ENCODE assay signal across 23 cellular contexts in the genomic region with DNA sequence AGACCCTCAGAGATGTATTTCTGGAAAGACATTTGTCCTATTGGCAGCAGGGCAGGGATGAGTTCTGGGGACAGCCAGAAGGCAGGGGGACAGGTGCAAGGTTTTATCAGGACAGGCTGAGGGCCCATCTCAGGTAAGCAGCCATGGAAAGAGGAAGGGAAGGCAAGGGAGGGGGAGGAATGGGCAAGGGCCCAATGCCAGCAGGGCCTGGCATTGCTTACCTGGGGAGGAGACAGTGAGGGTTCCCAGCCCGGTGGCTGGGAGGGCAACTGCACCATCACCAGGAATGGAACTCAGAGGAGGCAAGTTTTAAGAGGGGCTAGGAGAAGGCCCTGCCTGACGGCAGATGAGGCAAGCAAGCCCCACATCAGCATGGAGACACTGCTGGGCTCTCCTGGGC. TPM values are rescaled to one million over a fixed set of nuclear protein-coding genes. Genes with fewer than 3 reads are reported as not detected.
DNase-seq lines count a peak whose midpoint lies in the region; ATAC-seq and TF ChIP-seq lines count a peak whose summit lies in the region.
"Had no signal": no experiment of that assay in that cellular context is flagged by ENCODE, and none has a peak within 500 bp of the region (broad histone marks: within the 10 kb centered on the region; RNA-seq: fewer than 3 reads in every experiment).

No MANE protein-coding gene starts in this region.

- H3K9me3 ChIP-seq in endodermal cell (ENCODE audit: control insufficient read depth, low read length) (no peaks in the 10 kb centered on the region), tibial artery (no peaks in the 10 kb centered on the region)
- H3K9me3 ChIP-seq: BE2C, HAP-1 had no signal

- no peaks in the 10 kb centered on the region for H3K36me3 ChIP-seq in endodermal cell (ENCODE audit: control insufficient read depth, insufficient read depth, low read length)
- H3K36me3 ChIP-seq in tibial artery, result peaks cover 7 to 49% (median 20%) of the 10 kb centered on the region in 3 donors
- H3K36me3 ChIP-seq: BE2C, HAP-1 had no signal

- TF ChIP-seq CTCF in activated CD8-positive, alpha-beta T cell treated with anti-CD3 and anti-CD28 coated beads for 36 hours (IDR thresholded peaks at IDR 0.05), result no peak
- peak; percentile 36 for TF ChIP-seq CTCF in endodermal cell (conservative IDR thresholded peaks at IDR 0.05)
- TF ChIP-seq CTCF in neural crest cell (conservative IDR thresholded peaks at IDR 0.05), result no peak
- no peak for TF ChIP-seq CTCF in tibial artery (IDR thresholded peaks at IDR 0.05)

- no peak overlapping the region for H3K4me3 Mint-ChIP-seq in activated CD8-positive, alpha-beta T cell treated with anti-CD3 and anti-CD28 coated beads, Interleukin-2, amount 10 ng/mL, durations not matched to agents 7 days and 5 days
- H3K4me3 Mint-ChIP-seq in activated CD8-positive, alpha-beta T cell treated with anti-CD3 and anti-CD28 coated beads for 36 hours, result no peak overlapping the region
- H3K4me3 Mint-ChIP-seq in endodermal cell (no peak overlapping the region), neural crest cell (peak overlapping the region; percentile 58)
- H3K4me3 Mint-ChIP-seq: GM23338, HFFc6 had no signal

- H3K4me1 ChIP-seq in endodermal cell (ENCODE audit: control insufficient read depth, insufficient read depth, low read length) (peaks cover 5% of the 10 kb centered on the region), tibial artery (peaks cover 0 to 19% (median 15%) of the 10 kb centered on the region in 4 donors)
- H3K4me1 ChIP-seq: BE2C, HAP-1 had no signal

- H3K36me3 Mint-ChIP-seq in activated CD8-positive, alpha-beta T cell treated with anti-CD3 and anti-CD28 coated beads, Interleukin-2, amount 10 ng/mL, durations not matched to agents 7 days and 5 days (ENCODE audit: low read depth), result no peaks in the 10 kb centered on the region
- H3K36me3 Mint-ChIP-seq in activated CD8-positive, alpha-beta T cell treated with anti-CD3 and anti-CD28 coated beads for 36 hours (ENCODE audit: low read depth), result no peaks in the 10 kb centered on the region
- H3K36me3 Mint-ChIP-seq in endodermal cell (ENCODE audit: low read depth), result no peaks in the 10 kb centered on the region
- peaks cover 9% of the 10 kb centered on the region for H3K36me3 Mint-ChIP-seq in neural crest cell (ENCODE audit: low read depth)

- POLR2A ChIA-PET in activated CD8-positive, alpha-beta T cell treated with anti-CD3 and anti-CD28 coated beads, Interleukin-2, amount 10 ng/mL, durations not matched to agents 7 days and 5 days (lab: Charles Lee), result no interaction called here
- POLR2A ChIA-PET in activated CD8-positive, alpha-beta T cell treated with anti-CD3 and anti-CD28 coated beads for 36 hours (lab: Charles Lee), result interaction anchor here (1.4 kb wide), 1 partner anchor 16 kb away, joined by 3 read pairs; a partner anchor contains a TSS

- CTCF ChIA-PET in activated CD8-positive, alpha-beta T cell treated with anti-CD3 and anti-CD28 coated beads, Interleukin-2, amount 10 ng/mL, durations not matched to agents 7 days and 5 days (lab: Charles Lee), result interaction anchor here (0.9 kb wide), 1 partner anchor 11 kb away, joined by 3 read pairs; no protein-coding TSS in a partner anchor
- CTCF ChIA-PET in activated CD8-positive, alpha-beta T cell treated with anti-CD3 and anti-CD28 coated beads for 36 hours (lab: Charles Lee), result interaction anchor here (1.7 to 2.1 kb wide), 2 partner anchors 11 to 17 kb away, joined by 4 read pairs; no protein-coding TSS in a partner anchor

- H3K27ac ChIP-seq in endodermal cell (ENCODE audit: low read depth, low read length), result no peak overlapping the region
- no peak overlapping the region for H3K27ac ChIP-seq in tibial artery
- H3K27ac ChIP-seq: KMS-11, SK-N-MC had no signal

- H3K4me3 ChIP-seq in endodermal cell (ENCODE audit: low read length) (no peak overlapping the region), tibial artery (no peak overlapping the region)
- H3K4me3 ChIP-seq: GM23338, HAP-1, SK-N-MC had no signal

- H3K9ac ChIP-seq in endodermal cell (ENCODE audit: extremely low read depth, low read length, poor library complexity, severe bottlenecking), result no peak overlapping the region
- H3K9ac ChIP-seq: KMS-11 had no signal

- H3K9me3 Mint-ChIP-seq in activated CD8-positive, alpha-beta T cell treated with anti-CD3 and anti-CD28 coated beads, Interleukin-2, amount 10 ng/mL, durations not matched to agents 7 days and 5 days (ENCODE audit: insufficient read depth), result no peaks in the 10 kb centered on the region
- H3K9me3 Mint-ChIP-seq in activated CD8-positive, alpha-beta T cell treated with anti-CD3 and anti-CD28 coated beads for 36 hours, result no peaks in the 10 kb centered on the region
- H3K9me3 Mint-ChIP-seq in endodermal cell (no peaks in the 10 kb centered on the region), neural crest cell (no peaks in the 10 kb centered on the region)
- H3K9me3 Mint-ChIP-seq: GM23338, HFFc6 had no signal

- H3K27me3 ChIP-seq in endodermal cell (ENCODE audit: control insufficient read depth, insufficient read depth, low read length, poor library complexity, severe bottlenecking) (no peaks in the 10 kb centered on the region), tibial artery (no peaks in the 10 kb centered on the region)
- H3K27me3 ChIP-seq: BE2C had no signal

- ATAC-seq in activated CD8-positive, alpha-beta T cell treated with anti-CD3 and anti-CD28 coated beads, Interleukin-2, amount 10 ng/mL, durations not matched to agents 7 days and 5 days, result no peak
- ATAC-seq in activated CD8-positive, alpha-beta T cell treated with anti-CD3 and anti-CD28 coated beads for 36 hours, result no peak
- no peak for ATAC-seq in HG02759 (IDR thresholded peaks at IDR 0.05; ENCODE audit: unreplicated experiment)
- ATAC-seq: GM23338, Panc1 had no signal

- H3K4me1 Mint-ChIP-seq in activated CD8-positive, alpha-beta T cell treated with anti-CD3 and anti-CD28 coated beads, Interleukin-2, amount 10 ng/mL, durations not matched to agents 7 days and 5 days (ENCODE audit: low read depth), result no peaks in the 10 kb centered on the region
- H3K4me1 Mint-ChIP-seq in activated CD8-positive, alpha-beta T cell treated with anti-CD3 and anti-CD28 coated beads for 36 hours (ENCODE audit: low read depth), result peaks cover 4% of the 10 kb centered on the region
- H3K4me1 Mint-ChIP-seq in endodermal cell, result peaks cover 16% of the 10 kb centered on the region
- peaks cover 25% of the 10 kb centered on the region for H3K4me1 Mint-ChIP-seq in neural crest cell

- peaks cover 41% of the 10 kb centered on the region for H3K27me3 Mint-ChIP-seq in activated CD8-positive, alpha-beta T cell treated with anti-CD3 and anti-CD28 coated beads, Interleukin-2, amount 10 ng/mL, durations not matched to agents 7 days and 5 days (ENCODE audit: low read depth)
- H3K27me3 Mint-ChIP-seq in activated CD8-positive, alpha-beta T cell treated with anti-CD3 and anti-CD28 coated beads for 36 hours, result peaks cover 28% of the 10 kb centered on the region
- H3K27me3 Mint-ChIP-seq in endodermal cell (ENCODE audit: insufficient read depth) (peaks cover 50% of the 10 kb centered on the region), neural crest cell (ENCODE audit: low read depth) (no peaks in the 10 kb centered on the region)

- WGBS in endodermal cell (ENCODE audit: insufficient coverage in 1 of 2, insufficient read length in 1 of 2), 2 experiments, result 45% methylated on average over 2 of the region's 2 CpGs; no CpG with 5 or more reads in 1 of the 2 experiments

- DNase-seq in activated CD8-positive, alpha-beta T cell treated with anti-CD3 and anti-CD28 coated beads, Interleukin-2, amount 10 ng/mL, durations not matched to agents 7 days and 5 days, result no peak
- no peak for DNase-seq in activated CD8-positive, alpha-beta T cell treated with anti-CD3 and anti-CD28 coated beads for 36 hours
- DNase-seq in endodermal cell (no peak), neural crest cell (ENCODE audit: low read depth, low spot score) (no peak), tibial artery (no peak), SKM-1 (lab: John Stamatoyannopoulos, UW; ENCODE audit: unreplicated experiment) (no peak)
- DNase-seq: 8988T, ACHN, BE2C, HFFc6, NCI-H1048, NCI-H1417, NCI-H1694 treated with DMSO at 0.1 percent for 48 hours, NCI-H2227 treated with DMSO at 0.1 percent for 48 hours, NCI-H526 treated with DMSO at 0.1 percent for 48 hours, SIG-M5 had no signal

- peak overlapping the region; percentile 6 for H3K27ac Mint-ChIP-seq in activated CD8-positive, alpha-beta T cell treated with anti-CD3 and anti-CD28 coated beads, Interleukin-2, amount 10 ng/mL, durations not matched to agents 7 days and 5 days
- no peak overlapping the region for H3K27ac Mint-ChIP-seq in activated CD8-positive, alpha-beta T cell treated with anti-CD3 and anti-CD28 coated beads for 36 hours
- H3K27ac Mint-ChIP-seq in endodermal cell, result no peak overlapping the region
- no peak overlapping the region for H3K27ac Mint-ChIP-seq in neural crest cell (ENCODE audit: unreplicated experiment)
- H3K27ac Mint-ChIP-seq: GM23338, HFFc6 had no signal

- intact Hi-C loops in activated CD8-positive, alpha-beta T cell treated with anti-CD3 and anti-CD28 coated beads for 36 hours (cut with micrococcal nuclease), result no loop called here
- intact Hi-C loops in tibial artery (cut with DNase I; ENCODE audit: low total_unique reads), result loop anchor here (5.0 kb wide), 1 partner anchor 158 kb away; no protein-coding TSS in a partner anchor

RNA-seq across cellular contexts. Expression of a gene that starts 3.1 kb away (rescaled TPM):
- total RNA-seq in activated CD8-positive, alpha-beta T cell treated with anti-CD3 and anti-CD28 coated beads, Interleukin-2, amount 10 ng/mL, durations not matched to agents 7 days and 5 days, result not detected
- not detected for total RNA-seq in activated CD8-positive, alpha-beta T cell treated with anti-CD3 and anti-CD28 coated beads for 36 hours
- 10 to 100 TPM in 1 of 2 donors, 1 to 10 TPM in 1; 6.9 to 11.2 TPM for total RNA-seq in endodermal cell
- 10.3 TPM for polyA plus RNA-seq in endodermal cell (2013, experiment 1 of 2)
- 10.0 TPM for polyA plus RNA-seq in endodermal cell (2013, experiment 2 of 2)
- total RNA-seq in neural crest cell, result 26.0 and 26.6 TPM in 2 replicates
- total RNA-seq: OCI-LY7 had no signal

RNA-seq across cellular contexts. Expression of a gene that starts 15.8 kb away (rescaled TPM):
- 10 to 100 TPM; 24.7 to 25.5 TPM for total RNA-seq in activated CD8-positive, alpha-beta T cell treated with anti-CD3 and anti-CD28 coated beads, Interleukin-2, amount 10 ng/mL, durations not matched to agents 7 days and 5 days
- total RNA-seq in activated CD8-positive, alpha-beta T cell treated with anti-CD3 and anti-CD28 coated beads for 36 hours, result 10 to 100 TPM; 20.3 to 23.0 TPM
- total RNA-seq in endodermal cell (10 to 100 TPM; 39.5 to 54.4 TPM), neural crest cell (29.8 and 31.6 TPM in 2 replicates)
- 40.3 TPM for polyA plus RNA-seq in endodermal cell (2013, experiment 1 of 2)
- 40.3 TPM for polyA plus RNA-seq in endodermal cell (2013, experiment 2 of 2)

Comparison
In these comparisons a context has a peak if more than half of its experiments do, and no peak if none do; other contexts are left out.
1. RNA of a gene that starts 3.1 kb away (total RNA-seq): 26.0 to 26.6 TPM in neural crest cell and 6.9 to 11.2 TPM in endodermal cell; not detected in activated CD8-positive, alpha-beta T cell treated with anti-CD3 and anti-CD28 coated beads for 36 hours and not detected in activated CD8-positive, alpha-beta T cell treated with anti-CD3 and anti-CD28 coated beads, Interleukin-2, amount 10 ng/mL, durations not matched to agents 7 days and 5 days; every median in the first group is over 4 times any median in the second.